ENCODE assay signal across 13 cellular contexts in genomic region chr12:52872644-52873384, GRCh38. TPM values are rescaled to one million over a fixed set of nuclear protein-coding genes. Genes with fewer than 3 reads are reported as not detected.
A peak's percentile ranks its signal among the peaks of the same experiment; 100 is the strongest.
DNase-seq lines count a peak whose midpoint lies in the region; ATAC-seq and TF ChIP-seq lines count a peak whose summit lies in the region.
"Had no signal": no experiment of that assay in that cellular context is flagged by ENCODE, and none has a peak within 500 bp of the region (broad histone marks: within the 10 kb centered on the region; RNA-seq: fewer than 3 reads in every experiment).

No MANE protein-coding gene starts in this region.

- no peaks in the 10 kb centered on the region for H3K9me3 ChIP-seq in T-helper 17 cell (ENCODE audit: control insufficient read depth, low read length, poor library complexity, severe bottlenecking)
- no peaks in the 10 kb centered on the region for H3K9me3 ChIP-seq in body of pancreas
- H3K9me3 ChIP-seq in right lobe of liver, result no peaks in the 10 kb centered on the region
- H3K9me3 ChIP-seq: pancreas had no signal

- peak overlapping the region; percentile 69 for H3K27ac Mint-ChIP-seq in activated naive CD8-positive, alpha-beta T cell
- H3K27ac Mint-ChIP-seq in activated naive CD8-positive, alpha-beta T cell treated with anti-CD3 and anti-CD28 coated beads for 36 hours, result no peak overlapping the region
- H3K27ac Mint-ChIP-seq in T-helper 17 cell (peak overlapping the region; percentile 85), memory B cell (no peak overlapping the region)

- no peaks in the 10 kb centered on the region for H3K9me3 Mint-ChIP-seq in activated naive CD8-positive, alpha-beta T cell (ENCODE audit: low read depth)
- H3K9me3 Mint-ChIP-seq in activated naive CD8-positive, alpha-beta T cell treated with anti-CD3 and anti-CD28 coated beads for 36 hours, result no peaks in the 10 kb centered on the region
- H3K9me3 Mint-ChIP-seq in memory B cell, result no peaks in the 10 kb centered on the region
- H3K9me3 Mint-ChIP-seq: activated CD4-positive, alpha-beta T cell treated with anti-CD3 and anti-CD28 coated beads, Interleukin-2, amount 10 ng/mL, durations not matched to agents 7 days and 5 days had no signal

- H3K27me3 ChIP-seq in body of pancreas (no peaks in the 10 kb centered on the region), right lobe of liver (no peaks in the 10 kb centered on the region)
- H3K27me3 ChIP-seq: pancreas had no signal

- H3K27ac ChIP-seq in urinary bladder (ENCODE audit: low read depth), result peak overlapping the region; percentile 72
- H3K27ac ChIP-seq in body of pancreas, result peak overlapping the region in 2 of 4 donors; percentile 88 to 91
- no peak overlapping the region for H3K27ac ChIP-seq in right lobe of liver
- H3K27ac ChIP-seq: C4-2B had no signal

- peaks cover 29% of the 10 kb centered on the region for H3K4me1 Mint-ChIP-seq in activated naive CD8-positive, alpha-beta T cell (ENCODE audit: low read depth)
- H3K4me1 Mint-ChIP-seq in activated naive CD8-positive, alpha-beta T cell treated with anti-CD3 and anti-CD28 coated beads for 36 hours, result peaks cover 15% of the 10 kb centered on the region
- H3K4me1 Mint-ChIP-seq in T-helper 17 cell (peaks cover 22% of the 10 kb centered on the region), memory B cell (peaks cover 24% of the 10 kb centered on the region)

- H3K4me1 ChIP-seq in urinary bladder (ENCODE audit: insufficient read depth) (no peaks in the 10 kb centered on the region), body of pancreas (peaks cover 17% of the 10 kb centered on the region), right lobe of liver (no peaks in the 10 kb centered on the region)

- TF ChIP-seq CTCF in body of pancreas (IDR thresholded peaks at IDR 0.05), result no peak
- TF ChIP-seq CTCF in GM10266 (IDR thresholded peaks at IDR 0.05; ENCODE audit: control insufficient read depth, insufficient read depth, low read depth, missing control alignments), result no peak
- TF ChIP-seq CTCF in right lobe of liver (IDR thresholded peaks at IDR 0.05), result no peak

- H3K36me3 ChIP-seq in urinary bladder (ENCODE audit: insufficient read depth) (no peaks in the 10 kb centered on the region), body of pancreas (replicated peaks in 1 of 2; ENCODE audit: insufficient read depth in 1 of 2, low read depth in 2 of 2) (no peaks in the 10 kb centered on the region), right lobe of liver (no peaks in the 10 kb centered on the region)
- H3K36me3 ChIP-seq: pancreas had no signal

- H3K27me3 Mint-ChIP-seq in activated naive CD8-positive, alpha-beta T cell, result no peaks in the 10 kb centered on the region
- no peaks in the 10 kb centered on the region for H3K27me3 Mint-ChIP-seq in activated naive CD8-positive, alpha-beta T cell treated with anti-CD3 and anti-CD28 coated beads for 36 hours
- peaks cover 18% of the 10 kb centered on the region for H3K27me3 Mint-ChIP-seq in T-helper 17 cell
- H3K27me3 Mint-ChIP-seq in memory B cell, result peaks cover 14% of the 10 kb centered on the region

- ATAC-seq in T-helper 17 cell (no peak), memory B cell (ENCODE audit: low read depth) (no peak), body of pancreas (no peak), right lobe of liver (no peak)

- H3K4me3 ChIP-seq in urinary bladder (ENCODE audit: low read depth, low read length) (no peak overlapping the region), body of pancreas (no peak overlapping the region), right lobe of liver (no peak overlapping the region)

- intact Hi-C loops in body of pancreas (cut with DNase I) (loop anchor here (5.0 kb wide), 1 partner anchor 291 kb away; no protein-coding TSS in a partner anchor), right lobe of liver (cut with DNase I) (loop anchor here (10.0 kb wide), 3 partner anchors 498 to 718 kb away; partner anchors contain the start of gene KRT85 (in 1 of the 2))

- no peaks in the 10 kb centered on the region for H3K36me3 Mint-ChIP-seq in activated naive CD8-positive, alpha-beta T cell
- H3K36me3 Mint-ChIP-seq in activated naive CD8-positive, alpha-beta T cell treated with anti-CD3 and anti-CD28 coated beads for 36 hours, result no peaks in the 10 kb centered on the region
- H3K36me3 Mint-ChIP-seq in T-helper 17 cell (ENCODE audit: low read depth) (no peaks in the 10 kb centered on the region), memory B cell (no peaks in the 10 kb centered on the region)

- TF ChIP-seq POLR2A in body of pancreas (IDR thresholded peaks at IDR 0.05) (no peak), right lobe of liver (IDR thresholded peaks at IDR 0.05) (no peak)

- peak overlapping the region; percentile 84 for H3K4me3 Mint-ChIP-seq in activated naive CD8-positive, alpha-beta T cell
- no peak overlapping the region for H3K4me3 Mint-ChIP-seq in activated naive CD8-positive, alpha-beta T cell treated with anti-CD3 and anti-CD28 coated beads for 36 hours
- peak overlapping the region; percentile 85 for H3K4me3 Mint-ChIP-seq in T-helper 17 cell
- peak overlapping the region; percentile 90 for H3K4me3 Mint-ChIP-seq in memory B cell

- no peak for DNase-seq in activated naive CD8-positive, alpha-beta T cell treated with anti-CD3 and anti-CD28 coated beads for 36 hours
- no peak for DNase-seq in T-helper 17 cell
- no peak for DNase-seq in memory B cell (ENCODE audit: low spot score in 2 of 2)
- DNase-seq in body of pancreas, result no peak
- no peak for DNase-seq in GM10266 (ENCODE audit: extremely low spot score)
- DNase-seq in right lobe of liver, result no peak
- DNase-seq: activated CD4-positive, alpha-beta T cell treated with anti-CD3 and anti-CD28 coated beads, Interleukin-2, amount 10 ng/mL, durations not matched to agents 7 days and 5 days; anterior cingulate cortex; stimulated activated CD4-positive, alpha-beta T cell treated with anti-CD3 and anti-CD28 coated beads, Interleukin-4, amount 100 ng/mL, for 24 hours had no signal

- WGBS in urinary bladder, result 91% methylated on average over 13 of the region's 13 CpGs
- 87% methylated on average over 11 to 13 of the region's 13 CpGs for WGBS in body of pancreas, 2 donors
- 92% methylated on average over 6 of the region's 13 CpGs for WGBS in right lobe of liver (ENCODE audit: insufficient coverage, low coverage, low lambda C conversion rate, missing lambda C conversion rate)

RNA-seq across cellular contexts. Expression of gene KRT78, which starts 24.0 kb away (rescaled TPM):
- not detected for total RNA-seq in activated naive CD8-positive, alpha-beta T cell treated with anti-CD3 and anti-CD28 coated beads for 36 hours
- total RNA-seq in T-helper 17 cell (not detected), urinary bladder (not detected), body of pancreas (not detected), right lobe of liver (not detected)
- not detected for polyA plus RNA-seq in urinary bladder
- total RNA-seq: activated CD4-positive, alpha-beta T cell treated with anti-CD3 and anti-CD28 coated beads, Interleukin-2, amount 10 ng/mL, durations not matched to agents 7 days and 5 days had no signal

RNA-seq across cellular contexts. Expression of gene KRT8, which starts 32.1 kb away (rescaled TPM):
- total RNA-seq in activated naive CD8-positive, alpha-beta T cell treated with anti-CD3 and anti-CD28 coated beads for 36 hours, result under 1 TPM; 0.48 to 0.62 TPM
- total RNA-seq in T-helper 17 cell (1 to 10 TPM in 1 of 2 donors, under 1 TPM in 1; 0.67 to 3.2 TPM), urinary bladder (96.2 TPM), body of pancreas (100 to 1,000 TPM; 394 to 455 TPM), right lobe of liver (1,000 to 10,000 TPM in 1 of 6 experiments, 100 to 1,000 TPM in 5; 149 to 1,003 (median 436) TPM)
- 202 TPM for polyA plus RNA-seq in urinary bladder

RNA-seq across cellular contexts. Expression of gene KRT79, which starts 38.7 kb away (rescaled TPM):
- total RNA-seq in activated naive CD8-positive, alpha-beta T cell treated with anti-CD3 and anti-CD28 coated beads for 36 hours, result under 1 TPM; 0.95 to 0.96 TPM
- not detected for total RNA-seq in T-helper 17 cell
- not detected for total RNA-seq in urinary bladder
- not detected for polyA plus RNA-seq in urinary bladder
- total RNA-seq in body of pancreas, result not detected
- total RNA-seq in right lobe of liver, result not detected
- total RNA-seq: activated CD4-positive, alpha-beta T cell treated with anti-CD3 and anti-CD28 coated beads, Interleukin-2, amount 10 ng/mL, durations not matched to agents 7 days and 5 days had no signal
- polyA plus RNA-seq: pancreas had no signal

RNA-seq across cellular contexts. Expression of gene KRT4, which starts 58.9 kb away (rescaled TPM):
- total RNA-seq in activated naive CD8-positive, alpha-beta T cell treated with anti-CD3 and anti-CD28 coated beads for 36 hours, result under 1 TPM in 1 of 2 experiments, not detected in 1; 0.22 TPM
- total RNA-seq in T-helper 17 cell (not detected), urinary bladder (6.3 TPM), body of pancreas (under 1 TPM in 1 of 2 donors, not detected in 1; 0.52 TPM), right lobe of liver (not detected)
- not detected for polyA plus RNA-seq in urinary bladder
- total RNA-seq: activated CD4-positive, alpha-beta T cell treated with anti-CD3 and anti-CD28 coated beads, Interleukin-2, amount 10 ng/mL, durations not matched to agents 7 days and 5 days had no signal

Comparison
In these comparisons a context has a peak if more than half of its experiments do, and no peak if none do; other contexts are left out.
1. H3K27ac Mint-ChIP-seq: peak in activated naive CD8-positive, alpha-beta T cell (single experiment) and T-helper 17 cell (single experiment); none in activated naive CD8-positive, alpha-beta T cell treated with anti-CD3 and anti-CD28 coated beads for 36 hours (single experiment) and memory B cell (single experiment).
2. RNA of gene KRT8, which starts 32.1 kb away (total RNA-seq): 149 to 1,003 TPM in right lobe of liver, 394 to 455 TPM in body of pancreas and 96.2 TPM in urinary bladder (single experiment); 0.67 to 3.2 TPM in T-helper 17 cell and 0.48 to 0.62 TPM in activated naive CD8-positive, alpha-beta T cell treated with anti-CD3 and anti-CD28 coated beads for 36 hours; every median in the first group is over 10 times any median in the second.